In genomic region chr10:110753462-110753861, GRCh38 we compare ENCODE assay signal across 1 cellular context.
TF ChIP-seq lines count a peak whose summit lies in the region.

No MANE protein-coding gene starts in this region.

TF ChIP-seq in H1, 55 proteins besides CTCF, POLR2A, EP300 and RAD21:
- TF ChIP-seq SP2 (IDR thresholded peaks at IDR 0.05; ENCODE audit: low read length) = no peak
- TF ChIP-seq YY1 (IDR thresholded peaks at IDR 0.05; ENCODE audit: low read depth, low read length) = 0 out of 2 replicates have a peak, but pooled peaks have one; percentile 26
- no peak for TF ChIP-seq POLR2AphosphoS5 (IDR thresholded peaks at IDR 0.05; ENCODE audit: low read depth, low read length)
- peak; percentile 49; the same call in 1 of the 2 replicates for TF ChIP-seq TEAD4 (IDR thresholded peaks at IDR 0.05; ENCODE audit: low read depth, low read length)
